Comparison of ENCODE assay signal across 20 cellular contexts in the genomic region with DNA sequence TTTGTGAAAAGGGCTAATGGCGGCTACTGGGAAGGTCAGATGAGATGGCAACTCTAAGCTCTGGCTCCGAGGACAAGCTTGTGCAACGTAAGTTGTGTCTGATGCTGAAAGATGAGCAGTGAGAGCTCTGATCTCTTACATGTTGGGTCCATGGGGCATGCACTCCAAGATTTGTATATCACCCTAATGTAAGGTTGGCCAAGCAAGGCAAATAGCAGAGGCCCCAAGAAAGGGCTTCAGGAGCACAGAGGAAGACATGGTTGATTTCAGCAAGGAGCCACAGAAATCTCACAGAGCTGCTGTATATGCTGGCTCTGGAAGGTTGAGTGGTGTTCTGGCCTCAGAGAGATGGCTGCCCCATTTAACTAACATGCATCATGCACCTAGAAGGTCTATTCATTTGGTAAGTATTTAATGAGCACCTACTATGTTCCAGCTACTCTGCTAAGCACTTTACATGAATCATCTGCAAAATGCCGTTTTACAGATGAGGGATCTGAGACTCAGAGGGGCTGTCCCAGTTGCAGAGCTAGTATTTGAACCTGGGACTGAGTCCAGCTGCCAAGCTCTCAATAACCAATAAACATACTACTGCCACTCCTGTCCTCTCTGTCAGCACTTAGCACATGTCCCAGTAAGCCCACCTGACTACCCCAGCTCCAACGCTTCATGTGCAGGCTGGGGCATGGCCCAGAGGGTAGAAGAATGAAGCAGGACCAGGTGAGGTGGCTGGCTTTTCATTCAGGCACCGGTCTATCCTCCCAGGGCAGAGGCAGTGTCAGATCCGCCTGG. TPM values are rescaled to one million over a fixed set of nuclear protein-coding genes. Genes with fewer than 3 reads are reported as not detected.
A peak's percentile ranks its signal among the peaks of the same experiment; 100 is the strongest.
DNase-seq lines count a peak whose midpoint lies in the region; ATAC-seq and TF ChIP-seq lines count a peak whose summit lies in the region.
"Had no signal": no experiment of that assay in that cellular context is flagged by ENCODE, and none has a peak within 500 bp of the region (broad histone marks: within the 10 kb centered on the region; RNA-seq: fewer than 3 reads in every experiment).

No MANE protein-coding gene starts in this region.

- no peak overlapping the region for H4K8ac ChIP-seq in H9 (replicated peaks; ENCODE audit: insufficient read length, low read depth, low read length)
- no peak overlapping the region for H4K8ac ChIP-seq in IMR-90 (ENCODE audit: low read depth in 2 of 2, low read length in 2 of 2)

- H3K9ac ChIP-seq in H9 (ENCODE audit: extremely low read depth, insufficient read length, low read length), result no peak overlapping the region
- no peak overlapping the region for H3K9ac ChIP-seq in IMR-90 (ENCODE audit: low read depth, low read length)
- H3K9ac ChIP-seq: KMS-11 had no signal

- H3K9me3 ChIP-seq in H9 (ENCODE audit: control insufficient read depth, low read depth, low read length) (no peaks in the 10 kb centered on the region), IMR-90 (ENCODE audit: control insufficient read depth, insufficient read depth, low read length) (no peaks in the 10 kb centered on the region), T-helper 17 cell (ENCODE audit: control insufficient read depth, low read length, poor library complexity, severe bottlenecking) (no peaks in the 10 kb centered on the region)

- H2BK5ac ChIP-seq in H9 (ENCODE audit: insufficient read length, low read length), result no peak overlapping the region
- no peak overlapping the region for H2BK5ac ChIP-seq in IMR-90 (ENCODE audit: low read depth, low read length, poor library complexity, severe bottlenecking)

- H2BK15ac ChIP-seq in H9 (ENCODE audit: low read depth, low read length) (no peak overlapping the region), IMR-90 (ENCODE audit: low read depth, low read length) (no peak overlapping the region)

- H3K4me1 Mint-ChIP-seq in H9 (no peaks in the 10 kb centered on the region), T-helper 17 cell (no peaks in the 10 kb centered on the region)

- H4K5ac ChIP-seq in H9 (ENCODE audit: insufficient read length, low read depth, low read length) (no peak overlapping the region), IMR-90 (ENCODE audit: low read depth, low read length) (no peak overlapping the region)

- H3K14ac ChIP-seq in H9 (ENCODE audit: insufficient read depth, low read length), result no peak overlapping the region
- H3K14ac ChIP-seq in IMR-90 (replicated peaks; ENCODE audit: low read depth, low read length), result no peak overlapping the region

- H3T11ph ChIP-seq in H9 (ENCODE audit: low read length), result no peak overlapping the region

- H3K27me3 Mint-ChIP-seq in H9 (ENCODE audit: low read depth), result peaks cover 9% of the 10 kb centered on the region; the same call in 1 of the 2 replicates
- H3K27me3 Mint-ChIP-seq in T-helper 17 cell, result peaks cover 43% of the 10 kb centered on the region

- H2AK5ac ChIP-seq in H9 (ENCODE audit: insufficient read length, low read length) (no peak overlapping the region), IMR-90 (ENCODE audit: low read depth, low read length) (no peak overlapping the region)

- TF ChIP-seq CTCF in H9 (conservative IDR thresholded peaks at IDR 0.05) (no peak), IMR-90 (conservative IDR thresholded peaks at IDR 0.05; ENCODE audit: low read depth, low read length) (no peak)

- H3K18ac ChIP-seq in H9 (ENCODE audit: insufficient read length, low read depth, low read length) (no peak overlapping the region), IMR-90 (ENCODE audit: low read depth, low read length) (no peak overlapping the region)

- H4K91ac ChIP-seq in H9 (ENCODE audit: insufficient read length, low read depth, low read length) (no peak overlapping the region), IMR-90 (ENCODE audit: insufficient read depth, low read depth, low read length) (no peak overlapping the region)

- in situ Hi-C loops in IMR-90 (cut with MboI; ENCODE audit: low sequenced_read_pairs), result no loop called here

- H2BK120ac ChIP-seq in H9 (ENCODE audit: low read depth, low read length, poor library complexity, severe bottlenecking) (no peak overlapping the region), IMR-90 (ENCODE audit: low read depth, low read length) (no peak overlapping the region)

- H3K79me1 ChIP-seq in H9 (ENCODE audit: insufficient read depth, low read depth, low read length, poor library complexity, severe bottlenecking) (no peaks in the 10 kb centered on the region), IMR-90 (ENCODE audit: low read depth in 1 of 2, low read length in 2 of 2) (no peaks in the 10 kb centered on the region)

- H3K79me2 ChIP-seq in H9 (ENCODE audit: insufficient read depth, low read length), result no peaks in the 10 kb centered on the region

- H3K56ac ChIP-seq in H9 (ENCODE audit: insufficient read length, low read depth, low read length) (no peak overlapping the region), IMR-90 (ENCODE audit: extremely low read depth, insufficient read depth, low read length) (no peak overlapping the region)

- H2BK12ac ChIP-seq in H9 (ENCODE audit: insufficient read length, low read depth, low read length), result no peak overlapping the region

- POLR2A ChIA-PET in IMR-90 (lab: Charles Lee; ENCODE audit: unreplicated experiment), result no interaction called here

- H3K9me3 Mint-ChIP-seq in H9, result no peaks in the 10 kb centered on the region

- H3K23me2 ChIP-seq in H9 (ENCODE audit: insufficient read length, low read depth, low read length, poor library complexity, severe bottlenecking), result no peaks in the 10 kb centered on the region

- no peaks in the 10 kb centered on the region for H3K27me3 ChIP-seq in H9 (ENCODE audit: insufficient read depth, low read length)
- peaks cover 14% of the 10 kb centered on the region for H3K27me3 ChIP-seq in IMR-90 (ENCODE audit: control insufficient read depth, insufficient read depth, low read length)

- CTCF ChIA-PET in IMR-90 (lab: Yijun Ruan, JAX), result no interaction called here

- intact Hi-C loops in IMR-90 (cut with micrococcal nuclease), result no loop called here

- H4K20me1 ChIP-seq in H9 (ENCODE audit: control insufficient read depth, insufficient read depth, insufficient read length), result no peaks in the 10 kb centered on the region
- no peaks in the 10 kb centered on the region for H4K20me1 ChIP-seq in IMR-90 (ENCODE audit: insufficient read depth, low read length)

- H3K36me3 ChIP-seq in IMR-90 (ENCODE audit: control insufficient read depth, insufficient read depth, low read length), result no peaks in the 10 kb centered on the region

- H3K27ac Mint-ChIP-seq in H9 (no peak overlapping the region), T-helper 17 cell (no peak overlapping the region)

- no peak for TF ChIP-seq RAD21 in IMR-90 (IDR thresholded peaks at IDR 0.05; ENCODE audit: low read length)

- H2BK20ac ChIP-seq in H9 (ENCODE audit: low read depth, low read length, poor library complexity, severe bottlenecking), result no peak overlapping the region
- no peak overlapping the region for H2BK20ac ChIP-seq in IMR-90 (ENCODE audit: low read depth, low read length)

- no peak overlapping the region for H3K27ac ChIP-seq in H9 (ENCODE audit: insufficient read length, low read depth, low read length)
- H3K27ac ChIP-seq in IMR-90 (ENCODE audit: insufficient read depth, low read length), result no peak overlapping the region
- H3K27ac ChIP-seq: KMS-11 had no signal

- H3K23ac ChIP-seq in H9 (ENCODE audit: insufficient read length, low read depth, low read length) (no peak overlapping the region), IMR-90 (ENCODE audit: low read depth, low read length) (no peak overlapping the region)

- BruUV-seq in IMR-90 (replicated peaks; lab: Mats Ljungman, UMichigan), result no TSS peak

- no CpG with 5 or more reads among the region's 7 CpGs for WGBS in H9 (ENCODE audit: extremely low coverage, insufficient read length, low lambda C conversion rate)
- WGBS in IMR-90 (ENCODE audit: extremely low coverage in 2 of 2, insufficient read length in 1 of 2), 2 experiments, result 60% methylated on average over 3 of the region's 7 CpGs; no CpG with 5 or more reads in 1 of the 2 experiments

- ATAC-seq in IMR-90 (ENCODE audit: low read depth) (no peak), T-helper 17 cell (no peak), GM19351 (IDR thresholded peaks at IDR 0.05; ENCODE audit: unreplicated experiment) (no peak)
- ATAC-seq: HepG2 had no signal

- DNase-seq in H9 (peak; percentile 12), IMR-90 (no peak), ecto neural progenitor cell (ENCODE audit: low spot score) (peak; percentile 24), T-helper 17 cell (no peak), OCI-M2 (lab: John Stamatoyannopoulos, UW; ENCODE audit: unreplicated experiment) (no peak)
- peak; percentile 9 for DNase-seq in stimulated activated CD8-positive, alpha-beta memory T cell treated with anti-CD3 and anti-CD28 coated beads, Interleukin-4, amount 100 ng/mL, for 48 hours
- no peak for DNase-seq in stimulated activated CD4-positive, alpha-beta T cell treated with anti-CD3 and anti-CD28 coated beads, Interleukin-15, amount 100 ng/mL, for 24 hours
- DNase-seq: COR-L47, GF-D8, GOT3, NCI-H1048, NCI-H1694, NCI-H2227 treated with DMSO at 0.1 percent for 48 hours, NCI-H524 treated with DMSO at 0.1 percent for 48 hours, Right ventricle myocardium superior had no signal

- H3K4me2 ChIP-seq in H9 (ENCODE audit: insufficient read depth, insufficient read length, low read length) (no peak overlapping the region), IMR-90 (ENCODE audit: low read depth, low read length) (no peak overlapping the region)
- H3K4me2 ChIP-seq: KMS-11 had no signal

- dilution Hi-C loops in IMR-90 (cut with HindIII; ENCODE audit: low sequenced_read_pairs, unreplicated experiment), result no loop called here

- H2AK9ac ChIP-seq in IMR-90 (replicated peaks; ENCODE audit: low read depth, low read length, poor library complexity), result peak overlapping the region; percentile 78

- H3K4me3 ChIP-seq in IMR-90 (ENCODE audit: insufficient read depth, low read depth, low read length), result no peak overlapping the region

- no peaks in the 10 kb centered on the region for H3K36me3 Mint-ChIP-seq in H9 (ENCODE audit: insufficient read depth in 1 of 3, low read depth in 3 of 3)
- H3K36me3 Mint-ChIP-seq in T-helper 17 cell (ENCODE audit: low read depth), result peaks cover 3% of the 10 kb centered on the region

- H3K4me1 ChIP-seq in H9 (ENCODE audit: insufficient read depth, low read length) (no peaks in the 10 kb centered on the region), IMR-90 (ENCODE audit: control insufficient read depth, insufficient read depth, low read length) (no peaks in the 10 kb centered on the region)

- H3K4ac ChIP-seq in H9 (ENCODE audit: low read depth, low read length), result no peak overlapping the region
- no peak overlapping the region for H3K4ac ChIP-seq in IMR-90 (ENCODE audit: low read depth, low read length)

- H3K4me3 Mint-ChIP-seq in H9 (no peak overlapping the region), T-helper 17 cell (no peak overlapping the region)

- H3K9me1 ChIP-seq in IMR-90 (ENCODE audit: insufficient read depth, low read length), result no peaks in the 10 kb centered on the region

- TF ChIP-seq POLR2A in IMR-90 (IDR thresholded peaks at IDR 0.05; ENCODE audit: low read depth, low read length), result no peak

- H2AFZ ChIP-seq in H9 (ENCODE audit: low read length) (no peak overlapping the region), IMR-90 (replicated peaks; ENCODE audit: low read length, poor library complexity) (no peak overlapping the region)

RNA-seq across cellular contexts. Expression of a gene that starts 27.7 kb away (rescaled TPM):
- total RNA-seq in H9 (2021), result 0.22 and 0.33 TPM in 2 replicates
- total RNA-seq in IMR-90 (2012; rRNA removed), result under 0.01 TPM in 1 of 2 replicates, not detected in the other
- 0.02 TPM in 1 of 2 replicates, not detected in the other for polyA plus RNA-seq in IMR-90 (2012; rRNA removed)
- polyA plus RNA-seq in IMR-90 (2012; cell fraction: cytosol; rRNA removed), result 0.01 TPM in 1 of 2 replicates, not detected in the other
- polyA plus RNA-seq in IMR-90 (2012; cell fraction: nucleus; rRNA removed; ENCODE audit: low replicate concordance), result 0.01 TPM in 1 of 2 replicates, not detected in the other
- total RNA-seq in T-helper 17 cell, result not detected
- total RNA-seq: Daoy, MCF 10A, Right ventricle myocardium superior had no signal

Comparison
In these comparisons a context has a peak if more than half of its experiments do, and no peak if none do; other contexts are left out.
1. DNase-seq: peak in H9 (single experiment), ecto neural progenitor cell (single experiment) and stimulated activated CD8-positive, alpha-beta memory T cell treated with anti-CD3 and anti-CD28 coated beads, Interleukin-4, amount 100 ng/mL, for 48 hours (single experiment); none in IMR-90 (single experiment), T-helper 17 cell (0 of 3), OCI-M2 (single experiment) and stimulated activated CD4-positive, alpha-beta T cell treated with anti-CD3 and anti-CD28 coated beads, Interleukin-15, amount 100 ng/mL, for 24 hours (single experiment).